Comparison of ENCODE assay signal across 9 cellular contexts in the genomic region with DNA sequence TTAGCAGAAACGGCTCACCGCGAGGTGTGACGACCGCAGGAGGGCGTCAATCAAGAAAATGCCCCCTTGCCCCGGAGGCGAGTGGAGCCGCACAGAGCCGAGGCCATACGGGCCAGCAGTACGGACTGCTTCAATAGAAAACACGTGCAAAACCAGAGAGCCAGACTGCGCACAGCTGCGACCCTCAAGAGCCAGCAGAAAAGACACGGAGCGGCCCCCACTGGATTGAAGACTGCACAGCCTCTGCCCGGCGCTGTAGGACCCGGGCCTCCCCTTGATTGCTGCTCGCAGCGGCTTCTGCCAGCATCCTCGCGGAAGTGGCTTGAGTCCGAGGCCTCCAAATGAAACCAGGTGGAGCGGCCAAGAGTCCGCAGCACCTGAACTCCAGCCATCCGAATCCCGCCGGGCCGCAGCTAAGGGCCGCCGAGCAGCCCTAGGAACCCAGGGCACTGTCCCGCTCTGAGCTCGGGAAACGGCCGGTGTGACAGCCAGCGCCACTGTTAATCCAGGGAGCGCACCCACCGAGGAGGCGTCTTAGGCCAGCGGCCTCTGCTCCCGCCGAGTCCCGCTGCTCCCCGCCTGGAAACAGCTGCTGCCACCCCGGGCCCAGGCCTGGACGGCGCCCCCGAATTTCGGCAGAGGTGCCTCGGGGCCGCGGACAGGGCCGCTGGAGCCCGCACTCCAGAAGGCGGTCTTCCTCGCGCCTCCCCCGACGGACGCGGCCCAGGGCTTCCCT. TPM values are rescaled to one million over a fixed set of nuclear protein-coding genes. Genes with fewer than 3 reads are reported as not detected.
DNase-seq lines count a peak whose midpoint lies in the region; ATAC-seq and TF ChIP-seq lines count a peak whose summit lies in the region.
"Had no signal": no experiment of that assay in that cellular context is flagged by ENCODE, and none has a peak within 500 bp of the region (broad histone marks: within the 10 kb centered on the region; RNA-seq: fewer than 3 reads in every experiment).

No MANE protein-coding gene starts in this region.

- in situ Hi-C loops in ACHN (cut with HindIII; ENCODE audit: low pct_ligation_motif_present, low pct_unique_long_range_greater_than_20kb, low sequenced_read_pairs): no loop called here

- H3K27me3 Mint-ChIP-seq in activated T-cell treated with anti-CD3 and anti-CD28 coated beads, Interleukin-2, amount 50 U/mL, for 24 hours: peaks cover 77% of the 10 kb centered on the region
- H3K27me3 Mint-ChIP-seq in endodermal cell (ENCODE audit: insufficient read depth): peaks cover 44% of the 10 kb centered on the region
- peaks cover 91% of the 10 kb centered on the region for H3K27me3 Mint-ChIP-seq in mesothelial cell of epicardium (ENCODE audit: low read depth)

- H3K27ac Mint-ChIP-seq in activated T-cell treated with anti-CD3 and anti-CD28 coated beads, Interleukin-2, amount 50 U/mL, for 24 hours: peak overlapping the region; percentile 8
- H3K27ac Mint-ChIP-seq in endodermal cell: peak overlapping the region; percentile 84
- no peak overlapping the region for H3K27ac Mint-ChIP-seq in mesothelial cell of epicardium

- TF ChIP-seq POLR2A in uterus (IDR thresholded peaks at IDR 0.05): no peak

- peak overlapping the region; percentile 91 for H3K4me3 ChIP-seq in RWPE2 (ENCODE audit: severe bottlenecking)
- H3K4me3 ChIP-seq in endodermal cell (ENCODE audit: low read length): peak overlapping the region; percentile 80
- H3K4me3 ChIP-seq in uterus: peak overlapping the region; percentile 34 to 44

- peak overlapping the region; percentile 61 for H3K4me3 Mint-ChIP-seq in activated T-cell treated with anti-CD3 and anti-CD28 coated beads, Interleukin-2, amount 50 U/mL, for 24 hours
- H3K4me3 Mint-ChIP-seq in endodermal cell (peak overlapping the region; percentile 97), mesothelial cell of epicardium (peak overlapping the region; percentile 58)

- DNase-seq in activated T-cell treated with anti-CD3 and anti-CD28 coated beads, Interleukin-2, amount 50 U/mL, for 24 hours: peak; percentile 60
- DNase-seq in activated T-cell treated with anti-CD3 and anti-CD28 coated beads for 4 hours: no peak
- DNase-seq in RWPE2 (ENCODE audit: low spot score): peak; percentile 64
- peak; percentile 87 for DNase-seq in endodermal cell
- DNase-seq in mesothelial cell of epicardium (ENCODE audit: low spot score in 2 of 2, unreplicated experiment in 2 of 2): peak in 1 of 2 experiments; percentile 45
- peak in 1 of 2 donors; percentile 19 for DNase-seq in uterus
- no peak for DNase-seq in ACHN

- no peaks in the 10 kb centered on the region for H3K4me1 ChIP-seq in RWPE2 (ENCODE audit: insufficient read depth, poor library complexity, severe bottlenecking)
- no peaks in the 10 kb centered on the region for H3K4me1 ChIP-seq in endodermal cell (ENCODE audit: control insufficient read depth, insufficient read depth, low read length)
- H3K4me1 ChIP-seq in uterus: peaks cover 0 to 5% of the 10 kb centered on the region in 2 donors

- peak overlapping the region; percentile 17 for H3K9ac ChIP-seq in endodermal cell (ENCODE audit: extremely low read depth, low read length, poor library complexity, severe bottlenecking)

- WGBS in endodermal cell (ENCODE audit: insufficient coverage in 1 of 2, insufficient read length in 1 of 2), 2 experiments: 2 to 3% methylated on average over 33 to 63 of the region's 63 CpGs

- H3K36me3 Mint-ChIP-seq in activated T-cell treated with anti-CD3 and anti-CD28 coated beads, Interleukin-2, amount 50 U/mL, for 24 hours (ENCODE audit: low read depth): no peaks in the 10 kb centered on the region
- H3K36me3 Mint-ChIP-seq in endodermal cell (ENCODE audit: low read depth): peaks cover 27% of the 10 kb centered on the region
- H3K36me3 Mint-ChIP-seq in mesothelial cell of epicardium: peaks cover 3% of the 10 kb centered on the region

- intact Hi-C loops in uterus (cut with DNase I; ENCODE audit: low total_unique reads): no loop called here

- H3K9me3 ChIP-seq in RWPE2 (ENCODE audit: severe bottlenecking) (no peaks in the 10 kb centered on the region), endodermal cell (ENCODE audit: control insufficient read depth, low read length) (peaks cover 16% of the 10 kb centered on the region), uterus (no peaks in the 10 kb centered on the region)

- H3K27me3 ChIP-seq in RWPE2 (ENCODE audit: insufficient read depth, poor library complexity, severe bottlenecking) (no peaks in the 10 kb centered on the region), endodermal cell (ENCODE audit: control insufficient read depth, insufficient read depth, low read length, poor library complexity, severe bottlenecking) (peaks cover 43% of the 10 kb centered on the region), uterus (peaks cover 0 to 21% of the 10 kb centered on the region in 2 donors)

- no peaks in the 10 kb centered on the region for H3K9me3 Mint-ChIP-seq in activated T-cell treated with anti-CD3 and anti-CD28 coated beads, Interleukin-2, amount 50 U/mL, for 24 hours
- H3K9me3 Mint-ChIP-seq in endodermal cell: peaks cover 18% of the 10 kb centered on the region
- H3K9me3 Mint-ChIP-seq in mesothelial cell of epicardium: peaks cover 25% of the 10 kb centered on the region

- TF ChIP-seq CTCF in RWPE2 (IDR thresholded peaks at IDR 0.05; ENCODE audit: poor library complexity, severe bottlenecking) (peak; percentile 4), endodermal cell (conservative IDR thresholded peaks at IDR 0.05) (peak; percentile 51), mesothelial cell of epicardium (IDR thresholded peaks at IDR 0.05; ENCODE audit: unreplicated experiment) (no peak), uterus (IDR thresholded peaks at IDR 0.05) (no peak)

- ATAC-seq in HG03108 (IDR thresholded peaks at IDR 0.05; ENCODE audit: unreplicated experiment): peak; percentile 8
- peak; percentile 68 for ATAC-seq in RWPE2 (ENCODE audit: low read depth)

- no peak overlapping the region for H3K27ac ChIP-seq in RWPE2 (ENCODE audit: poor library complexity, severe bottlenecking)
- no peak overlapping the region for H3K27ac ChIP-seq in endodermal cell (ENCODE audit: low read depth, low read length)
- peak overlapping the region; percentile 44 to 46 for H3K27ac ChIP-seq in uterus
- H3K27ac ChIP-seq: epithelial cell of prostate had no signal

- H3K36me3 ChIP-seq in RWPE2 (ENCODE audit: low read depth) (peaks cover 9% of the 10 kb centered on the region; the same call in 1 of the 2 replicates), endodermal cell (ENCODE audit: control insufficient read depth, insufficient read depth, low read length) (peaks cover 22% of the 10 kb centered on the region), uterus (no peaks in the 10 kb centered on the region)

- peaks cover 28% of the 10 kb centered on the region for H3K4me1 Mint-ChIP-seq in activated T-cell treated with anti-CD3 and anti-CD28 coated beads, Interleukin-2, amount 50 U/mL, for 24 hours (ENCODE audit: low read depth)
- H3K4me1 Mint-ChIP-seq in endodermal cell (peaks cover 16% of the 10 kb centered on the region), mesothelial cell of epicardium (peaks cover 17% of the 10 kb centered on the region)

RNA-seq across cellular contexts. Expression of a gene that starts 0.7 kb away (rescaled TPM):
- total RNA-seq in endodermal cell: 100 to 1,000 TPM in 1 of 2 donors, 10 to 100 TPM in 1; 96.5 to 113 TPM
- polyA plus RNA-seq in endodermal cell (2013, experiment 1 of 2): 10.3 TPM
- 10.7 TPM for polyA plus RNA-seq in endodermal cell (2013, experiment 2 of 2)
- 0.13 to 0.31 TPM in 2 of 3 replicates, not detected in the other for total RNA-seq in mesothelial cell of epicardium
- total RNA-seq in uterus: 10 to 100 TPM in 2 of 4 donors, 1 to 10 TPM in 2; 6.1 to 33.2 (median 12.4) TPM

Comparison
In these comparisons a context has a peak if more than half of its experiments do, and no peak if none do; other contexts are left out.
1. DNase-seq: peak in activated T-cell treated with anti-CD3 and anti-CD28 coated beads, Interleukin-2, amount 50 U/mL, for 24 hours (single experiment), RWPE2 (single experiment) and endodermal cell (single experiment); none in activated T-cell treated with anti-CD3 and anti-CD28 coated beads for 4 hours (single experiment) and ACHN (single experiment).
2. H3K27ac ChIP-seq: peak in uterus (2 of 2); none in RWPE2 (single experiment) and endodermal cell (single experiment).
3. H3K4me3 ChIP-seq: peak in every context shown above with its lines; median percentile 91 in RWPE2; 80 in endodermal cell; 39 in uterus.
4. CTCF ChIP-seq: peak in RWPE2 (single experiment) and endodermal cell (single experiment); none in mesothelial cell of epicardium (single experiment) and uterus (0 of 4).
5. Peak in every context shown above with its lines, with median percentiles within 50 percentile points of each other: H3K4me3 Mint-ChIP-seq.